Comparison of ENCODE assay signal across 1 cellular context in genomic region chr3:10280571-10280970, GRCh38.
TF ChIP-seq lines count a peak whose summit lies in the region.

No MANE protein-coding gene starts in this region.

TF ChIP-seq in endothelial cell of umbilical vein, 7 proteins besides CTCF, POLR2A, EP300 and RAD21:
- TF ChIP-seq POLR2AphosphoS5 (IDR thresholded peaks at IDR 0.05; ENCODE audit: insufficient read depth, low read depth, low read length) (no peak), EZH2 (IDR thresholded peaks at IDR 0.05; ENCODE audit: borderline replicate concordance, low read depth, low read length, severe bottlenecking) (no peak), MYC (IDR thresholded peaks at IDR 0.05; ENCODE audit: low read depth, low read length) (no peak), GATA2 (IDR thresholded peaks at IDR 0.05; ENCODE audit: insufficient read depth, insufficient read length, low read depth, low read length) (no peak), JUN (IDR thresholded peaks at IDR 0.05; ENCODE audit: borderline replicate concordance, insufficient read depth, insufficient read length, low read depth) (no peak), MAX (IDR thresholded peaks at IDR 0.05; ENCODE audit: insufficient read depth, insufficient read length) (no peak), FOS (IDR thresholded peaks at IDR 0.05; ENCODE audit: borderline replicate concordance, insufficient read depth, low read length) (no peak)
